8 cellular contexts compared by ENCODE assay signal in genomic region chr4:40395908-40396806, GRCh38.
DNase-seq lines count a peak whose midpoint lies in the region; ATAC-seq, FAIRE-seq and TF ChIP-seq lines count a peak whose summit lies in the region.

No MANE protein-coding gene starts in this region.

- H3K4me3 ChIP-seq in kidney (ENCODE audit: low read length in 2 of 2) (peak overlapping the region in 1 of 2 donors; percentile 20), thyroid gland (replicated peaks in 1 of 3) (no peak overlapping the region)

- TF ChIP-seq CTCF in kidney (IDR thresholded peaks at IDR 0.05; ENCODE audit: borderline replicate concordance, extremely low read depth, insufficient read depth) (no peak), thyroid gland (IDR thresholded peaks at IDR 0.05) (no peak)

- DNase-seq in M059J (ENCODE audit: low read depth) (peak; percentile 36), SHP77 treated with DMSO at 0.1 percent for 48 hours (lab: John Stamatoyannopoulos, UW) (peak; percentile 44), kidney (peak; percentile 90), thyroid gland (peak; percentile 97 to 98), T-helper 1 cell (no peak), germinal center (ENCODE audit: low spot score) (no peak), putamen (ENCODE audit: low spot score) (no peak)

- peak overlapping the region in 1 of 2 donors; percentile 59 for H3K9ac ChIP-seq in kidney (ENCODE audit: low read length in 2 of 2)

- H3K9me3 ChIP-seq in kidney (ENCODE audit: control insufficient read depth in 1 of 2, low read length in 2 of 2) (no peaks in the 10 kb centered on the region), thyroid gland (no peaks in the 10 kb centered on the region)

- ATAC-seq in HG03565 (IDR thresholded peaks at IDR 0.05; ENCODE audit: unreplicated experiment): no peak

- peak overlapping the region; percentile 73 to 88 for H3K27ac ChIP-seq in kidney (ENCODE audit: low read depth in 2 of 2, low read length in 2 of 2)
- peak overlapping the region; percentile 74 to 90 (median 75) for H3K27ac ChIP-seq in thyroid gland

- peak; percentile 49 for FAIRE-seq in kidney (lab: Jason Lieb, UNC)

- H3K4me1 ChIP-seq in kidney (ENCODE audit: control insufficient read depth in 1 of 2, insufficient read depth in 1 of 2, low read depth in 1 of 2, low read length in 2 of 2) (peaks cover 7 to 13% of the 10 kb centered on the region in 2 donors), thyroid gland (peaks cover 38 to 43% of the 10 kb centered on the region in 2 donors)

- intact Hi-C loops in kidney (cut with DNase I) (no loop called here), thyroid gland (cut with DNase I) (no loop called here)

- 36 to 37% methylated on average over 7 of the region's 7 CpGs for WGBS in thyroid gland, 2 donors

- TF ChIP-seq POLR2A in thyroid gland (IDR thresholded peaks at IDR 0.05): no peak

- H3K36me3 ChIP-seq in kidney (ENCODE audit: control insufficient read depth in 1 of 2, insufficient read depth in 2 of 2, low read length in 2 of 2) (no peaks in the 10 kb centered on the region), thyroid gland (no peaks in the 10 kb centered on the region)

- H3K27me3 ChIP-seq in thyroid gland: no peaks in the 10 kb centered on the region

Comparison
In these comparisons a context has a peak if more than half of its experiments do, and no peak if none do; other contexts are left out.
1. DNase-seq: peak in M059J (single experiment), SHP77 treated with DMSO at 0.1 percent for 48 hours (single experiment), kidney (single experiment) and thyroid gland (2 of 2); none in T-helper 1 cell (0 of 5), germinal center (single experiment) and putamen (single experiment).